19 cellular contexts compared by ENCODE assay signal in genomic region chr1:224042557-224043118, GRCh38.
DNase-seq lines count a peak whose midpoint lies in the region; ATAC-seq and TF ChIP-seq lines count a peak whose summit lies in the region.
"Had no signal": no experiment of that assay in that cellular context is flagged by ENCODE, and none has a peak within 500 bp of the region (broad histone marks: within the 10 kb centered on the region; RNA-seq: fewer than 3 reads in every experiment).

No MANE protein-coding gene starts in this region.

- peaks cover 0 to 8% of the 10 kb centered on the region in 2 donors for H3K4me1 Mint-ChIP-seq in natural killer cell treated with Interleukin-12 subunit alpha and Interleukin-12 subunit beta and Interleukin-15 and Interleukin-18, amount 100 ng/mL, for 72 hours (ENCODE audit: low read depth in 2 of 2)
- H3K4me1 Mint-ChIP-seq in natural killer cell: no peaks in the 10 kb centered on the region
- H3K4me1 Mint-ChIP-seq in stimulated activated effector memory CD8-positive, alpha-beta T cell treated with anti-CD3 and anti-CD28 coated beads, Interleukin-12 subunit alpha, Interleukin-12 subunit beta, amount 100 ng/mL, for 72 hours: no peaks in the 10 kb centered on the region
- H3K4me1 Mint-ChIP-seq: IgD-negative memory B cell had no signal

- ATAC-seq in natural killer cell treated with Interleukin-12 subunit alpha and Interleukin-12 subunit beta and Interleukin-15 and Interleukin-18, amount 100 ng/mL, for 72 hours: peak in 1 of 2 donors; percentile 76
- ATAC-seq in natural killer cell (no peak), HG02588 (IDR thresholded peaks at IDR 0.05; ENCODE audit: unreplicated experiment) (no peak)
- ATAC-seq in stimulated activated effector memory CD8-positive, alpha-beta T cell treated with anti-CD3 and anti-CD28 coated beads, Interleukin-12 subunit alpha, Interleukin-12 subunit beta, amount 100 ng/mL, for 72 hours: peak; percentile 85
- ATAC-seq: right lobe of liver had no signal

- peaks cover 15 to 25% of the 10 kb centered on the region in 2 donors for H3K27me3 Mint-ChIP-seq in natural killer cell treated with Interleukin-12 subunit alpha and Interleukin-12 subunit beta and Interleukin-15 and Interleukin-18, amount 100 ng/mL, for 72 hours
- H3K27me3 Mint-ChIP-seq in natural killer cell (ENCODE audit: low read depth in 2 of 2): peaks cover 6 to 17% of the 10 kb centered on the region in 2 donors

- intact Hi-C loops in natural killer cell (cut with micrococcal nuclease): no loop called here

- no peak for DNase-seq in natural killer cell treated with Interleukin-12 subunit alpha and Interleukin-12 subunit beta and Interleukin-15 and Interleukin-18, amount 100 ng/mL, for 72 hours (ENCODE audit: low spot score)
- DNase-seq in natural killer cell (no peak), NCI-H2029 (lab: John Stamatoyannopoulos, UW) (peak; percentile 36), amniotic epithelial cell (ENCODE audit: low read depth) (peak; percentile 42), cerebellum (ENCODE audit: low spot score) (no peak), GF-D8 (lab: John Stamatoyannopoulos, UW) (no peak)
- no peak for DNase-seq in stimulated activated effector memory CD8-positive, alpha-beta T cell treated with anti-CD3 and anti-CD28 coated beads, Interleukin-12 subunit alpha, Interleukin-12 subunit beta, amount 100 ng/mL, for 72 hours (ENCODE audit: low spot score in 2 of 2)
- DNase-seq: activated CD4-positive, alpha-beta T cell treated with anti-CD3 and anti-CD28 coated beads, Interleukin-2, amount 50 U/mL, for 1 hour; activated CD8-positive, alpha-beta memory T cell treated with anti-CD3 and anti-CD28 coated beads, Interleukin-2, amount 50 U/mL, for 4 hours; activated gamma-delta T cell treated with Interleukin-2 at 50 U/mL for 16 hours; adrenal gland; BE2C; COR-L47; mesendoderm; NCI-H187; right lobe of liver; stimulated activated CD8-positive, alpha-beta memory T cell treated with anti-CD3 and anti-CD28 coated beads, Interleukin-4, amount 100 ng/mL, for 48 hours had no signal

- H3K9me3 Mint-ChIP-seq in natural killer cell treated with Interleukin-12 subunit alpha and Interleukin-12 subunit beta and Interleukin-15 and Interleukin-18, amount 100 ng/mL, for 72 hours: no peaks in the 10 kb centered on the region
- no peaks in the 10 kb centered on the region for H3K9me3 Mint-ChIP-seq in natural killer cell
- H3K9me3 Mint-ChIP-seq in stimulated activated effector memory CD8-positive, alpha-beta T cell treated with anti-CD3 and anti-CD28 coated beads, Interleukin-12 subunit alpha, Interleukin-12 subunit beta, amount 100 ng/mL, for 72 hours: no peaks in the 10 kb centered on the region

- H3K27ac Mint-ChIP-seq in natural killer cell treated with Interleukin-12 subunit alpha and Interleukin-12 subunit beta and Interleukin-15 and Interleukin-18, amount 100 ng/mL, for 72 hours: no peak overlapping the region
- H3K27ac Mint-ChIP-seq in natural killer cell: no peak overlapping the region
- peak overlapping the region; percentile 3 for H3K27ac Mint-ChIP-seq in stimulated activated effector memory CD8-positive, alpha-beta T cell treated with anti-CD3 and anti-CD28 coated beads, Interleukin-12 subunit alpha, Interleukin-12 subunit beta, amount 100 ng/mL, for 72 hours
- H3K27ac Mint-ChIP-seq: IgD-negative memory B cell had no signal

- H3K4me3 Mint-ChIP-seq in natural killer cell treated with Interleukin-12 subunit alpha and Interleukin-12 subunit beta and Interleukin-15 and Interleukin-18, amount 100 ng/mL, for 72 hours: peak overlapping the region; percentile 15
- H3K4me3 Mint-ChIP-seq in natural killer cell: no peak overlapping the region
- no peak overlapping the region for H3K4me3 Mint-ChIP-seq in stimulated activated effector memory CD8-positive, alpha-beta T cell treated with anti-CD3 and anti-CD28 coated beads, Interleukin-12 subunit alpha, Interleukin-12 subunit beta, amount 100 ng/mL, for 72 hours
- H3K4me3 Mint-ChIP-seq: IgD-negative memory B cell had no signal

- no peak for TF ChIP-seq CTCF in natural killer cell (IDR thresholded peaks at IDR 0.05)

- no peaks in the 10 kb centered on the region for H3K36me3 Mint-ChIP-seq in natural killer cell treated with Interleukin-12 subunit alpha and Interleukin-12 subunit beta and Interleukin-15 and Interleukin-18, amount 100 ng/mL, for 72 hours
- no peaks in the 10 kb centered on the region for H3K36me3 Mint-ChIP-seq in natural killer cell
- no peaks in the 10 kb centered on the region for H3K36me3 Mint-ChIP-seq in stimulated activated effector memory CD8-positive, alpha-beta T cell treated with anti-CD3 and anti-CD28 coated beads, Interleukin-12 subunit alpha, Interleukin-12 subunit beta, amount 100 ng/mL, for 72 hours

Comparison
In these comparisons a context has a peak if more than half of its experiments do, and no peak if none do; other contexts are left out.
1. DNase-seq: peak in NCI-H2029 (single experiment) and amniotic epithelial cell (single experiment); none in natural killer cell treated with Interleukin-12 subunit alpha and Interleukin-12 subunit beta and Interleukin-15 and Interleukin-18, amount 100 ng/mL, for 72 hours (single experiment), natural killer cell (single experiment), stimulated activated effector memory CD8-positive, alpha-beta T cell treated with anti-CD3 and anti-CD28 coated beads, Interleukin-12 subunit alpha, Interleukin-12 subunit beta, amount 100 ng/mL, for 72 hours (0 of 2), cerebellum (single experiment) and GF-D8 (single experiment).